30 cellular contexts compared by ENCODE assay signal in the genomic region with DNA sequence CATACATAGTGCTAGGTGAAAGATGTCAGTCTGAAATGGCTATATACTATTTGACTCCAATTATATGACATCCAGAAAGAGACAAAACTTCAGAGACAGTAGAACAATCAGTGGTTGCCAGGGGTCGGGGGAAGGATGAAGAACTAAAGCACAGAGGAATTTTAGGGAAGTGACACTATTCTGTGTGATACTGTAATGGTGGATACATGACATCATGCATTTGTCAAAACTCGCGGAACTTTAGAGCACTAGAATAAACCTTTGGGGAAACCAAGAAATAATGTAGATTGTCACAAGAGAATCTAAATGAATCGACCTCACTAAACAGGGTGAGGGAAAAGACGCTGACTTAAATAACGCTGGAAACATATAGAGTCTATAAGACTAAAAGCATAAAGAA.
"Had no signal": no experiment of that assay in that cellular context is flagged by ENCODE, and none has a peak within 500 bp of the region (broad histone marks: within the 10 kb centered on the region; RNA-seq: fewer than 3 reads in every experiment).

No MANE protein-coding gene starts in this region.

- H3K36me3 ChIP-seq: adrenal gland had no signal

- DNase-seq: activated CD4-positive, alpha-beta memory T cell treated with anti-CD3 and anti-CD28 coated beads for 36 hours; activated CD4-positive, alpha-beta T cell treated with anti-CD3 and anti-CD28 coated beads for 36 hours; activated CD4-positive, alpha-beta T cell treated with anti-CD3 and anti-CD28 coated beads, Interleukin-2, amount 10 ng/mL, durations not matched to agents 7 days and 5 days; activated CD8-positive, alpha-beta memory T cell treated with anti-CD3 and anti-CD28 coated beads, Interleukin-2, amount 50 U/mL, for 4 hours; activated gamma-delta T cell treated with Interleukin-2 at 50 U/mL for 16 hours; activated naive CD4-positive, alpha-beta T cell treated with anti-CD3 and anti-CD28 coated beads for 36 hours; activated T-cell treated with anti-CD3 and anti-CD28 coated beads for 4 hours; activated T-cell treated with anti-CD3 and anti-CD28 coated beads, Interleukin-2, amount 50 U/mL, for 4 hours; adrenal gland; brain microvascular endothelial cell; central memory CD4-positive, alpha-beta T cell; MM.1S; NCI-H1092; NCI-H1417; NCI-H146; NCI-H187; NCI-H2029 treated with DMSO at 0.1 percent for 48 hours; NCI-H2107; NCI-H2171; NCI-H510A; NCI-H526; NCI-H748 treated with DMSO at 0.1 percent for 48 hours; NK-92 treated with Interleukin-12 subunit alpha and Interleukin-12 subunit beta, amount 100 ng/mL, for 24 hours; Right ventricle myocardium superior had no signal

- H3K36me3 Mint-ChIP-seq: activated CD4-positive, alpha-beta memory T cell treated with anti-CD3 and anti-CD28 coated beads for 36 hours had no signal

- ATAC-seq: activated CD4-positive, alpha-beta T cell treated with anti-CD3 and anti-CD28 coated beads for 36 hours; activated CD4-positive, CD25-positive, alpha-beta regulatory T cell treated with anti-CD3 and anti-CD28 coated beads, Interleukin-2, amount 50 U/mL, for 24 hours; activated naive CD4-positive, alpha-beta T cell treated with anti-CD3 and anti-CD28 coated beads, Interleukin-2, amount 50 U/mL, for 72 hours; activated T-cell treated with anti-CD3 and anti-CD28 coated beads, Interleukin-2, amount 50 U/mL, for 4 hours; WTC11 had no signal

- H3K27ac ChIP-seq: adrenal gland, brain microvascular endothelial cell had no signal

- H3K9me3 Mint-ChIP-seq: T-helper 2 cell treated with Interferon-gamma antibody and Interleukin-4, amounts not matched to agents 5 μg/mL and 100 μg/mL, for 36 hours had no signal

- H3K27ac Mint-ChIP-seq: activated CD4-positive, alpha-beta memory T cell treated with anti-CD3 and anti-CD28 coated beads for 36 hours; activated CD4-positive, alpha-beta T cell treated with anti-CD3 and anti-CD28 coated beads for 36 hours; activated CD4-positive, alpha-beta T cell treated with anti-CD3 and anti-CD28 coated beads, Interleukin-2, amount 10 ng/mL, durations not matched to agents 7 days and 5 days; activated naive CD4-positive, alpha-beta T cell treated with anti-CD3 and anti-CD28 coated beads for 36 hours; activated naive CD4-positive, alpha-beta T cell treated with anti-CD3 and anti-CD28 coated beads, Interleukin-2, amount 50 U/mL, for 72 hours; activated T-helper 1 cell treated with anti-CD3 and anti-CD28 coated beads, Interleukin-12 subunit alpha, Interleukin-12 subunit beta, Interleukin-2, Interleukin-4 antibody, amounts not matched to agents 30 ng/mL and 10 ng/mL and 1 ng/mL, durations not matched to agents 14 hours and 24 hours and 36 hours; T-helper 2 cell treated with Interferon-gamma antibody and Interleukin-4, amounts not matched to agents 5 μg/mL and 100 μg/mL, for 36 hours had no signal

- H3K27me3 Mint-ChIP-seq: activated CD4-positive, alpha-beta memory T cell treated with anti-CD3 and anti-CD28 coated beads for 36 hours; activated CD4-positive, alpha-beta T cell treated with anti-CD3 and anti-CD28 coated beads for 36 hours had no signal

- H3K4me3 Mint-ChIP-seq: activated CD4-positive, alpha-beta memory T cell treated with anti-CD3 and anti-CD28 coated beads for 36 hours; activated CD4-positive, alpha-beta T cell treated with anti-CD3 and anti-CD28 coated beads for 36 hours; activated CD4-positive, alpha-beta T cell treated with anti-CD3 and anti-CD28 coated beads, Interleukin-2, amount 10 ng/mL, durations not matched to agents 7 days and 5 days; activated naive CD4-positive, alpha-beta T cell treated with anti-CD3 and anti-CD28 coated beads for 36 hours; activated T-cell treated with anti-CD3 and anti-CD28 coated beads, Interleukin-2, amount 50 U/mL, for 4 hours; activated T-helper 1 cell treated with anti-CD3 and anti-CD28 coated beads, Interleukin-12 subunit alpha, Interleukin-12 subunit beta, Interleukin-2, Interleukin-4 antibody, amounts not matched to agents 30 ng/mL and 10 ng/mL and 1 ng/mL, durations not matched to agents 14 hours and 24 hours and 36 hours; T-helper 2 cell treated with Interferon-gamma antibody and Interleukin-4, amounts not matched to agents 5 μg/mL and 100 μg/mL, for 36 hours; WTC11 had no signal

- FAIRE-seq: colon had no signal

- H3K9me3 ChIP-seq: adrenal gland had no signal

- H3K4me3 ChIP-seq: adrenal gland had no signal
